ENCODE assay signal across 9 cellular contexts in genomic region chr6:108563292-108563691, GRCh38. TPM values are rescaled to one million over a fixed set of nuclear protein-coding genes. Genes with fewer than 3 reads are reported as not detected.
A peak's percentile ranks its signal among the peaks of the same experiment; 100 is the strongest.
DNase-seq lines count a peak whose midpoint lies in the region; ATAC-seq and TF ChIP-seq lines count a peak whose summit lies in the region.
"Had no signal": no experiment of that assay in that cellular context is flagged by ENCODE, and none has a peak within 500 bp of the region (broad histone marks: within the 10 kb centered on the region; RNA-seq: fewer than 3 reads in every experiment).

No MANE protein-coding gene starts in this region.

- no peak for TF ChIP-seq POLR2A in gastroesophageal sphincter (IDR thresholded peaks at IDR 0.05)
- TF ChIP-seq POLR2A in sigmoid colon (IDR thresholded peaks at IDR 0.05): no peak
- TF ChIP-seq POLR2A in lower leg skin (IDR thresholded peaks at IDR 0.05): no peak

- TF ChIP-seq EP300 in gastroesophageal sphincter (IDR thresholded peaks at IDR 0.05): no peak
- no peak for TF ChIP-seq EP300 in sigmoid colon (IDR thresholded peaks at IDR 0.05)

- H3K4me1 ChIP-seq in Caco-2 (peaks cover 12% of the 10 kb centered on the region), gastroesophageal sphincter (peaks cover 14 to 47% (median 21%) of the 10 kb centered on the region in 3 donors), sigmoid colon (peaks cover 2 to 54% (median 46%) of the 10 kb centered on the region in 4 donors)

- H3K27ac Mint-ChIP-seq in Caco-2 (ENCODE audit: unreplicated experiment): peak overlapping the region; percentile 92
- H3K27ac Mint-ChIP-seq in T-helper 17 cell: peak overlapping the region; percentile 85
- no peak overlapping the region for H3K27ac Mint-ChIP-seq in activated CD8-positive, alpha-beta T cell treated with anti-CD3 and anti-CD28 coated beads, Interleukin-2, amount 10 ng/mL, durations not matched to agents 7 days and 5 days

- H3K36me3 ChIP-seq in Caco-2 (ENCODE audit: control insufficient read depth, insufficient read depth, low read length) (peaks cover 4% of the 10 kb centered on the region), gastroesophageal sphincter (peaks cover 0 to 21% of the 10 kb centered on the region in 2 donors), sigmoid colon (peaks cover 0 to 17% (median 6%) of the 10 kb centered on the region in 4 donors)

- ATAC-seq in T-helper 17 cell: no peak
- no peak for ATAC-seq in gastroesophageal sphincter
- ATAC-seq in activated CD8-positive, alpha-beta T cell treated with anti-CD3 and anti-CD28 coated beads, Interleukin-2, amount 10 ng/mL, durations not matched to agents 7 days and 5 days: no peak

- H3K27ac ChIP-seq in gastroesophageal sphincter (peak overlapping the region; percentile 98 to 100 (median 100)), sigmoid colon (peak overlapping the region; percentile 96 to 100 (median 99))

- H3K9me3 ChIP-seq in Caco-2 (no peaks in the 10 kb centered on the region), T-helper 17 cell (ENCODE audit: control insufficient read depth, low read length, poor library complexity, severe bottlenecking) (no peaks in the 10 kb centered on the region), gastroesophageal sphincter (no peaks in the 10 kb centered on the region), sigmoid colon (no peaks in the 10 kb centered on the region)

- peak overlapping the region; percentile 77 for H3K4me3 ChIP-seq in Caco-2 (ENCODE audit: low read depth, low read length)
- H3K4me3 ChIP-seq in gastroesophageal sphincter: peak overlapping the region; percentile 54 to 80
- H3K4me3 ChIP-seq in sigmoid colon: peak overlapping the region; percentile 74 to 93 (median 82)
- H3K4me3 ChIP-seq in lower leg skin (ENCODE audit: low read depth, poor library complexity, severe bottlenecking): no peak overlapping the region

- H3K27me3 ChIP-seq in Caco-2 (replicated peaks; ENCODE audit: control insufficient read depth, insufficient read depth, low read length) (no peaks in the 10 kb centered on the region), gastroesophageal sphincter (no peaks in the 10 kb centered on the region), sigmoid colon (no peaks in the 10 kb centered on the region)

- TF ChIP-seq CTCF in Caco-2 (IDR thresholded peaks at IDR 0.05; ENCODE audit: insufficient read depth in 1 of 2, low read depth in 1 of 2, low read length in 1 of 2, severe bottlenecking in 1 of 2, unreplicated experiment in 1 of 2) (no peak), gastroesophageal sphincter (IDR thresholded peaks at IDR 0.05) (no peak), sigmoid colon (IDR thresholded peaks at IDR 0.05) (no peak), lower leg skin (IDR thresholded peaks at IDR 0.05) (no peak)

- no peaks in the 10 kb centered on the region for H3K9me3 Mint-ChIP-seq in Caco-2 (ENCODE audit: unreplicated experiment)
- H3K9me3 Mint-ChIP-seq in activated CD8-positive, alpha-beta T cell treated with anti-CD3 and anti-CD28 coated beads, Interleukin-2, amount 10 ng/mL, durations not matched to agents 7 days and 5 days (ENCODE audit: insufficient read depth): no peaks in the 10 kb centered on the region
- H3K9me3 Mint-ChIP-seq: activated T-helper 2 cell treated with anti-CD3 and anti-CD28 coated beads, Interferon-gamma antibody, Interleukin-2, Interleukin-4, amounts not matched to agents 10 μg/mL and 5 μg/mL and 100 μg/mL, durations not matched to agents 14 hours and 24 hours and 36 hours had no signal

- WGBS in gastroesophageal sphincter (ENCODE audit: low coverage in 1 of 2), 2 donors: 66 to 69% methylated on average over 8 of the region's 8 CpGs
- 87% methylated on average over 8 of the region's 8 CpGs for WGBS in sigmoid colon, 2 donors
- WGBS in lower leg skin, 2 donors: 90% methylated on average over 8 of the region's 8 CpGs

- DNase-seq in Caco-2: no peak
- no peak for DNase-seq in T-helper 17 cell
- DNase-seq in sigmoid colon: no peak
- no peak for DNase-seq in GF-D8 (lab: John Stamatoyannopoulos, UW)
- no peak for DNase-seq in lower leg skin (ENCODE audit: low spot score in 2 of 2)
- DNase-seq in activated CD8-positive, alpha-beta T cell treated with anti-CD3 and anti-CD28 coated beads, Interleukin-2, amount 10 ng/mL, durations not matched to agents 7 days and 5 days: no peak
- no peak for DNase-seq in activated gamma-delta T cell (lab: John Stamatoyannopoulos, UW)

- intact Hi-C loops in Caco-2 (cut with micrococcal nuclease; ENCODE audit: unreplicated experiment) (loop anchor here (2.0 to 5.0 kb wide), 3 partner anchors 94 to 220 kb away; no protein-coding TSS in a partner anchor), sigmoid colon (cut with DNase I) (loop anchor here (5.0 kb wide), 1 partner anchor 89 kb away; no protein-coding TSS in a partner anchor), lower leg skin (cut with DNase I; ENCODE audit: low total_unique reads) (no loop called here)

- peak overlapping the region; percentile 95 for H3K4me3 Mint-ChIP-seq in Caco-2 (ENCODE audit: unreplicated experiment)
- H3K4me3 Mint-ChIP-seq in T-helper 17 cell: no peak overlapping the region
- no peak overlapping the region for H3K4me3 Mint-ChIP-seq in activated CD8-positive, alpha-beta T cell treated with anti-CD3 and anti-CD28 coated beads, Interleukin-2, amount 10 ng/mL, durations not matched to agents 7 days and 5 days

- CTCF ChIA-PET in Caco-2 (lab: Charles Lee): no interaction called here
- CTCF ChIA-PET in activated CD8-positive, alpha-beta T cell treated with anti-CD3 and anti-CD28 coated beads, Interleukin-2, amount 10 ng/mL, durations not matched to agents 7 days and 5 days (lab: Charles Lee): interaction anchor here (0.5 kb wide), 1 partner anchor 363 kb away, joined by 4 read pairs; no protein-coding TSS in a partner anchor

- H3K36me3 Mint-ChIP-seq in Caco-2 (ENCODE audit: insufficient read depth, unreplicated experiment): peaks cover 39% of the 10 kb centered on the region
- no peaks in the 10 kb centered on the region for H3K36me3 Mint-ChIP-seq in T-helper 17 cell (ENCODE audit: low read depth)
- peaks cover 33% of the 10 kb centered on the region for H3K36me3 Mint-ChIP-seq in activated CD8-positive, alpha-beta T cell treated with anti-CD3 and anti-CD28 coated beads, Interleukin-2, amount 10 ng/mL, durations not matched to agents 7 days and 5 days (ENCODE audit: low read depth)

- POLR2A ChIA-PET in Caco-2 (lab: Charles Lee): no interaction called here
- POLR2A ChIA-PET in activated CD8-positive, alpha-beta T cell treated with anti-CD3 and anti-CD28 coated beads, Interleukin-2, amount 10 ng/mL, durations not matched to agents 7 days and 5 days (lab: Charles Lee): no interaction called here

- BruUV-seq in Caco-2 (replicated peaks; lab: Mats Ljungman, UMichigan): TSS peak; percentile 11

- H3K4me1 Mint-ChIP-seq in Caco-2 (ENCODE audit: low read depth, unreplicated experiment) (peaks cover 29% of the 10 kb centered on the region), T-helper 17 cell (peaks cover 48% of the 10 kb centered on the region)
- H3K4me1 Mint-ChIP-seq in activated CD8-positive, alpha-beta T cell treated with anti-CD3 and anti-CD28 coated beads, Interleukin-2, amount 10 ng/mL, durations not matched to agents 7 days and 5 days (ENCODE audit: low read depth): peaks cover 55% of the 10 kb centered on the region

- H3K27me3 Mint-ChIP-seq in Caco-2 (ENCODE audit: insufficient read depth, unreplicated experiment): no peaks in the 10 kb centered on the region
- no peaks in the 10 kb centered on the region for H3K27me3 Mint-ChIP-seq in T-helper 17 cell
- peaks cover 5% of the 10 kb centered on the region for H3K27me3 Mint-ChIP-seq in activated CD8-positive, alpha-beta T cell treated with anti-CD3 and anti-CD28 coated beads, Interleukin-2, amount 10 ng/mL, durations not matched to agents 7 days and 5 days (ENCODE audit: low read depth)

RNA-seq across cellular contexts. Expression of gene FOXO3, which starts 2.6 kb away (rescaled TPM):
- total RNA-seq in Caco-2 (2022) (34.3 and 34.5 TPM in 2 replicates), T-helper 17 cell (10 to 100 TPM; 22.6 to 34.1 TPM), gastroesophageal sphincter (100 to 1,000 TPM in 3 of 4 donors, 10 to 100 TPM in 1; 93.7 to 122 (median 114) TPM), sigmoid colon (10 to 100 TPM; 66.4 to 84.7 (median 78.8) TPM), lower leg skin (100 to 1,000 TPM; 110 to 176 (median 139) TPM)
- 10 to 100 TPM; 13.8 to 22.9 (median 19.7) TPM for polyA plus RNA-seq in sigmoid colon
- 10 to 100 TPM; 12.2 to 12.3 TPM for total RNA-seq in activated CD8-positive, alpha-beta T cell treated with anti-CD3 and anti-CD28 coated beads, Interleukin-2, amount 10 ng/mL, durations not matched to agents 7 days and 5 days
